In the genomic region with DNA sequence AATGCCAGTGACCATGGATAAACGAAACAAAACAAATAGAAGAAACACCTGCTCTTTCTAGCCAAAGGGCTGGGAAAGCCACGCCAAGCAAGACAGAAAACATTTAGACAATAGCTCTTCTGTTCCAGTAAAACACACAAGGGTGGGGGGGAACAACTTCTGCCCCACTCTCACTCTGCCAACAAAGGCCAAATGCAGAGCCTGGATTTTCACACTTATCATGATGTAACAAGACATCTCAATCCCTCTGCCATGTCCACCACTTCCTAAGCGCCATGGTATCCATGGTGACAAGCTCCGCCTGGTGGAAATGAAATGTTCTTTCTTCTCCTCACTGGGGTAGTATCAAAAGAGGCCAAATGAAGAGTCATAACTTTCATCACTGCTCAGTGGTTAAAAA, we compare ENCODE assay signal across 13 cellular contexts.
A peak's percentile ranks its signal among the peaks of the same experiment; 100 is the strongest.
DNase-seq lines count a peak whose midpoint lies in the region; TF ChIP-seq lines count a peak whose summit lies in the region.
"Had no signal": no experiment of that assay in that cellular context is flagged by ENCODE, and none has a peak within 500 bp of the region (broad histone marks: within the 10 kb centered on the region; RNA-seq: fewer than 3 reads in every experiment).

No MANE protein-coding gene starts in this region.

- no peak overlapping the region for H3K4me3 Mint-ChIP-seq in HFFc6

- no peaks in the 10 kb centered on the region for H3K36me3 ChIP-seq in colonic mucosa

- no peak overlapping the region for H3K9ac ChIP-seq in colonic mucosa (ENCODE audit: low read depth in 2 of 2, low read length in 2 of 2)

- DNase-seq in NCI-H1092 treated with DMSO at 0.1 percent for 48 hours (lab: John Stamatoyannopoulos, UW): peak; percentile 18
- no peak for DNase-seq in NCI-H1092 (lab: John Stamatoyannopoulos, UW)
- peak; percentile 49 for DNase-seq in NCI-H510A (lab: John Stamatoyannopoulos, UW)
- DNase-seq in colonic mucosa: peak; percentile 33
- DNase-seq in retina: peak; percentile 28
- no peak for DNase-seq in HFFc6
- DNase-seq in DMS79 treated with DMSO at 0.1 percent for 48 hours (lab: John Stamatoyannopoulos, UW): no peak
- no peak for DNase-seq in GM03348 (ENCODE audit: low spot score)
- DNase-seq: kidney; psoas muscle; stimulated activated CD4-positive, alpha-beta T cell treated with anti-CD3 and anti-CD28 coated beads, Interleukin-15, amount 100 ng/mL, for 24 hours; T-helper 1 cell had no signal

- H3K4me1 ChIP-seq in colonic mucosa: no peaks in the 10 kb centered on the region
- H3K4me1 ChIP-seq: psoas muscle had no signal

- peaks cover 23% of the 10 kb centered on the region for H3K9me3 Mint-ChIP-seq in HFFc6
- H3K9me3 Mint-ChIP-seq: activated naive CD4-positive, alpha-beta T cell treated with anti-CD3 and anti-CD28 coated beads, Interleukin-2, amount 50 U/mL, for 72 hours had no signal

- H3K27me3 Mint-ChIP-seq in HFFc6 (ENCODE audit: insufficient read depth): peaks cover 3% of the 10 kb centered on the region; the same call in 1 of the 2 replicates

- intact Hi-C loops in colonic mucosa (cut with DNase I): no loop called here

- H3K4me1 Mint-ChIP-seq in HFFc6 (ENCODE audit: low read depth): no peaks in the 10 kb centered on the region

- TF ChIP-seq CTCF in colonic mucosa (IDR thresholded peaks at IDR 0.05): no peak
- no peak for TF ChIP-seq CTCF in HFFc6 (IDR thresholded peaks at IDR 0.05)

- H3K27me3 ChIP-seq in colonic mucosa: no peaks in the 10 kb centered on the region

- no peaks in the 10 kb centered on the region for H3K36me3 Mint-ChIP-seq in HFFc6 (ENCODE audit: low read depth)
- H3K36me3 Mint-ChIP-seq: activated naive CD4-positive, alpha-beta T cell treated with anti-CD3 and anti-CD28 coated beads, Interleukin-2, amount 50 U/mL, for 72 hours had no signal

- H3K27ac ChIP-seq in colonic mucosa: no peak overlapping the region
- H3K27ac ChIP-seq: psoas muscle had no signal

- no peak overlapping the region for H3K27ac Mint-ChIP-seq in HFFc6
- H3K27ac Mint-ChIP-seq: activated naive CD4-positive, alpha-beta T cell treated with anti-CD3 and anti-CD28 coated beads, Interleukin-2, amount 50 U/mL, for 72 hours had no signal

- no peak overlapping the region for H3K4me3 ChIP-seq in colonic mucosa
- H3K4me3 ChIP-seq: psoas muscle had no signal

- H3K9me3 ChIP-seq in colonic mucosa: no peaks in the 10 kb centered on the region
- H3K9me3 ChIP-seq: psoas muscle had no signal

Comparison
In these comparisons a context has a peak if more than half of its experiments do, and no peak if none do; other contexts are left out.
1. DNase-seq: peak in NCI-H1092 treated with DMSO at 0.1 percent for 48 hours (single experiment), NCI-H510A (single experiment), colonic mucosa (single experiment) and retina (single experiment); none in NCI-H1092 (single experiment), HFFc6 (single experiment), DMS79 treated with DMSO at 0.1 percent for 48 hours (single experiment) and GM03348 (single experiment).